In genomic region chr3:72282918-72283317, GRCh38 we compare ENCODE assay signal across 1 cellular context.
TF ChIP-seq lines count a peak whose summit lies in the region.

No MANE protein-coding gene starts in this region.

TF ChIP-seq in K562, 482 proteins besides CTCF, POLR2A, EP300 and RAD21 (continued from another document):
- TF ChIP-seq, protein P1, sequence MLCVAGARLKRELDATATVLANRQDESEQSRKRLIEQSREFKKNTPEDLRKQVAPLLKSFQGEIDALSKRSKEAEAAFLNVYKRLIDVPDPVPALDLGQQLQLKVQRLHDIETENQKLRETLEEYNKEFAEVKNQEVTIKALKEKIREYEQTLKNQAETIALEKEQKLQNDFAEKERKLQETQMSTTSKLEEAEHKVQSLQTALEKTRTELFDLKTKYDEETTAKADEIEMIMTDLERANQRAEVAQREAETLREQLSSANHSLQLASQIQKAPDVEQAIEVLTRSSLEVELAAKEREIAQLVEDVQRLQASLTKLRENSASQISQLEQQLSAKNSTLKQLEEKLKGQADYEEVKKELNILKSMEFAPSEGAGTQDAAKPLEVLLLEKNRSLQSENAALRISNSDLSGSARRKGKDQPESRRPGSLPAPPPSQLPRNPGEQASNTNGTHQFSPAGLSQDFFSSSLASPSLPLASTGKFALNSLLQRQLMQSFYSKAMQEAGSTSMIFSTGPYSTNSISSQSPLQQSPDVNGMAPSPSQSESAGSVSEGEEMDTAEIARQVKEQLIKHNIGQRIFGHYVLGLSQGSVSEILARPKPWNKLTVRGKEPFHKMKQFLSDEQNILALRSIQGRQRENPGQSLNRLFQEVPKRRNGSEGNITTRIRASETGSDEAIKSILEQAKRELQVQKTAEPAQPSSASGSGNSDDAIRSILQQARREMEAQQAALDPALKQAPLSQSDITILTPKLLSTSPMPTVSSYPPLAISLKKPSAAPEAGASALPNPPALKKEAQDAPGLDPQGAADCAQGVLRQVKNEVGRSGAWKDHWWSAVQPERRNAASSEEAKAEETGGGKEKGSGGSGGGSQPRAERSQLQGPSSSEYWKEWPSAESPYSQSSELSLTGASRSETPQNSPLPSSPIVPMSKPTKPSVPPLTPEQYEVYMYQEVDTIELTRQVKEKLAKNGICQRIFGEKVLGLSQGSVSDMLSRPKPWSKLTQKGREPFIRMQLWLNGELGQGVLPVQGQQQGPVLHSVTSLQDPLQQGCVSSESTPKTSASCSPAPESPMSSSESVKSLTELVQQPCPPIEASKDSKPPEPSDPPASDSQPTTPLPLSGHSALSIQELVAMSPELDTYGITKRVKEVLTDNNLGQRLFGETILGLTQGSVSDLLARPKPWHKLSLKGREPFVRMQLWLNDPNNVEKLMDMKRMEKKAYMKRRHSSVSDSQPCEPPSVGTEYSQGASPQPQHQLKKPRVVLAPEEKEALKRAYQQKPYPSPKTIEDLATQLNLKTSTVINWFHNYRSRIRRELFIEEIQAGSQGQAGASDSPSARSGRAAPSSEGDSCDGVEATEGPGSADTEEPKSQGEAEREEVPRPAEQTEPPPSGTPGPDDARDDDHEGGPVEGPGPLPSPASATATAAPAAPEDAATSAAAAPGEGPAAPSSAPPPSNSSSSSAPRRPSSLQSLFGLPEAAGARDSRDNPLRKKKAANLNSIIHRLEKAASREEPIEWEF (CRISPR knock-in tag; IDR thresholded peaks at IDR 0.05), result no peak
- peak; percentile 87 for TF ChIP-seq SPI1 (IDR thresholded peaks at IDR 0.05; ENCODE audit: borderline replicate concordance, low read depth, low read length)
- TF ChIP-seq CBX5 (IDR thresholded peaks at IDR 0.05; ENCODE audit: borderline replicate concordance, low read depth), result 0 out of 2 replicates have a peak, but pooled peaks have one; percentile 24
- no peak for TF ChIP-seq DIDO1 (tag; IDR thresholded peaks at IDR 0.05; ENCODE audit: low read depth)
- TF ChIP-seq GABPB2 (CRISPR knock-in tag; conservative IDR thresholded peaks at IDR 0.05), result no peak
- no peak for TF ChIP-seq NFIC (IDR thresholded peaks at IDR 0.05)
- no peak for TF ChIP-seq CBFA2T2 (conservative IDR thresholded peaks at IDR 0.05)
- TF ChIP-seq HDGF (IDR thresholded peaks at IDR 0.05), result no peak
- no peak for TF ChIP-seq SAP30 (IDR thresholded peaks at IDR 0.05; ENCODE audit: borderline replicate concordance, insufficient read depth, low read depth, low read length, poor library complexity, severe bottlenecking)
- TF ChIP-seq CBX3 (IDR thresholded peaks at IDR 0.05; ENCODE audit: borderline replicate concordance in 1 of 2, low read length in 2 of 2), result 0 out of 3 replicates have a peak, but pooled peaks of 1 of the 2 experiments have one; percentile 27
- no peak for TF ChIP-seq TEAD2 (tag; IDR thresholded peaks at IDR 0.05)
- peak in 2 of 3 experiments; percentile 19 to 79 for TF ChIP-seq YY1 (IDR thresholded peaks at IDR 0.05; ENCODE audit: borderline replicate concordance in 1 of 3, control insufficient read depth in 1 of 3, extremely low read depth in 1 of 3, insufficient read depth in 3 of 3, insufficient read length in 1 of 3, insufficient replicate concordance in 2 of 3, low read depth in 1 of 3, low read length in 2 of 3)
- TF ChIP-seq FOS (IDR thresholded peaks at IDR 0.05; ENCODE audit: extremely low read depth, insufficient read length), result no peak
- no peak for TF ChIP-seq ZNF76 (CRISPR knock-in tag; IDR thresholded peaks at IDR 0.05; ENCODE audit: borderline replicate concordance)
- TF ChIP-seq TRIM24 (IDR thresholded peaks at IDR 0.05), result 0 out of 4 replicates have a peak, but pooled peaks of 1 of the 2 experiments have one; percentile 17
- no peak for TF ChIP-seq HMG20B (CRISPR knock-in tag; IDR thresholded peaks at IDR 0.05)
TF ChIP-seq in K562: peak in this region for 5.
